17 cellular contexts compared by ENCODE assay signal in the genomic region with DNA sequence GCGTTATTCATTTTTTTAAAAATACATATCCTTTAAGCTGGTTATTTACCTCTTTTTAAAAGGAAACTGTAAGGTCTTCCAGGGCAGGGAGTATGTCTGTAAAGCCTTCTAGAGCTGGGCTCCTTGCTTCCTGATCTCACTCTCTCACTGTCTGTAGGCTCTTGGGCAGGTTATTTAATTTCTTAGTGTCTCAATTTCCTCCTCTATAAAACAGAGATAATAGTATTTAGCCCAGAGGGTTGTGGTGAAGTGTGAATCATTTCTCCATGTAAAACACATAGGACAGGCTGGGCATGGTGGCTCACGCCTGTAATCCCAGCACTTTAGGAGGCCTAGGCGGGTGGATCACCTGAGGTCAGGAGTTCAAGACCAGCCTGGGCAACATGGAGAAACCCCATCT.
"Had no signal": no experiment of that assay in that cellular context is flagged by ENCODE, and none has a peak within 500 bp of the region (broad histone marks: within the 10 kb centered on the region; RNA-seq: fewer than 3 reads in every experiment).

No MANE protein-coding gene starts in this region.

- H3K36me3 Mint-ChIP-seq: activated naive CD4-positive, alpha-beta T cell treated with anti-CD3 and anti-CD28 coated beads, Interleukin-2, amount 10 ng/mL, durations not matched to agents 7 days and 5 days; activated naive CD4-positive, alpha-beta T cell treated with anti-CD3 and anti-CD28 coated beads, Interleukin-2, amount 50 U/mL, for 72 hours; activated naive CD8-positive, alpha-beta T cell treated with anti-CD3 and anti-CD28 coated beads, Interleukin-2, amount 10 ng/mL, durations not matched to agents 7 days and 5 days; WTC11 had no signal

- H3K27ac Mint-ChIP-seq: activated CD8-positive, alpha-beta T cell treated with anti-CD3 and anti-CD28 coated beads for 36 hours; activated naive CD4-positive, alpha-beta T cell treated with anti-CD3 and anti-CD28 coated beads, Interleukin-2, amount 10 ng/mL, durations not matched to agents 7 days and 5 days; activated naive CD4-positive, alpha-beta T cell treated with anti-CD3 and anti-CD28 coated beads, Interleukin-2, amount 50 U/mL, for 72 hours; activated naive CD8-positive, alpha-beta T cell treated with anti-CD3 and anti-CD28 coated beads, Interleukin-2, amount 10 ng/mL, durations not matched to agents 7 days and 5 days; activated T-helper 1 cell treated with anti-CD3 and anti-CD28 coated beads, Interleukin-12 subunit alpha, Interleukin-12 subunit beta, Interleukin-2, Interleukin-4 antibody, amounts not matched to agents 30 ng/mL and 10 ng/mL and 1 ng/mL, durations not matched to agents 14 hours and 24 hours and 36 hours; activated T-helper 2 cell treated with anti-CD3 and anti-CD28 coated beads, Interferon-gamma antibody, Interleukin-2, Interleukin-4, amounts not matched to agents 10 μg/mL and 5 μg/mL and 100 μg/mL, durations not matched to agents 14 hours and 24 hours and 36 hours; WTC11 had no signal

- H3K9me3 ChIP-seq: ascending aorta had no signal

- H3K9me3 Mint-ChIP-seq: activated CD8-positive, alpha-beta T cell treated with anti-CD3 and anti-CD28 coated beads for 36 hours; activated naive CD4-positive, alpha-beta T cell treated with anti-CD3 and anti-CD28 coated beads, Interleukin-2, amount 10 ng/mL, durations not matched to agents 7 days and 5 days; activated naive CD8-positive, alpha-beta T cell treated with anti-CD3 and anti-CD28 coated beads, Interleukin-2, amount 10 ng/mL, durations not matched to agents 7 days and 5 days; activated T-helper 1 cell treated with anti-CD3 and anti-CD28 coated beads, Interleukin-12 subunit alpha, Interleukin-12 subunit beta, Interleukin-2, Interleukin-4 antibody, amounts not matched to agents 30 ng/mL and 10 ng/mL and 1 ng/mL, durations not matched to agents 14 hours and 24 hours and 36 hours; activated T-helper 2 cell treated with anti-CD3 and anti-CD28 coated beads, Interferon-gamma antibody, Interleukin-2, Interleukin-4, amounts not matched to agents 10 μg/mL and 5 μg/mL and 100 μg/mL, durations not matched to agents 14 hours and 24 hours and 36 hours; central memory CD8-positive, alpha-beta T cell; effector memory CD8-positive, alpha-beta T cell had no signal

- H3K36me3 ChIP-seq: ascending aorta, brain microvascular endothelial cell, esophagus squamous epithelium had no signal

- H3K4me3 ChIP-seq: ascending aorta, esophagus squamous epithelium had no signal

- DNase-seq: cortex of kidney had no signal

- H3K27me3 Mint-ChIP-seq: activated CD8-positive, alpha-beta T cell treated with anti-CD3 and anti-CD28 coated beads for 36 hours; activated naive CD4-positive, alpha-beta T cell treated with anti-CD3 and anti-CD28 coated beads, Interleukin-2, amount 10 ng/mL, durations not matched to agents 7 days and 5 days; activated naive CD8-positive, alpha-beta T cell treated with anti-CD3 and anti-CD28 coated beads, Interleukin-2, amount 10 ng/mL, durations not matched to agents 7 days and 5 days; central memory CD8-positive, alpha-beta T cell had no signal

- H3K4me3 Mint-ChIP-seq: activated CD8-positive, alpha-beta T cell treated with anti-CD3 and anti-CD28 coated beads for 36 hours; activated naive CD4-positive, alpha-beta T cell treated with anti-CD3 and anti-CD28 coated beads, Interleukin-2, amount 10 ng/mL, durations not matched to agents 7 days and 5 days; activated naive CD8-positive, alpha-beta T cell treated with anti-CD3 and anti-CD28 coated beads, Interleukin-2, amount 10 ng/mL, durations not matched to agents 7 days and 5 days; activated T-cell treated with anti-CD3 and anti-CD28 coated beads, Interleukin-2, amount 50 U/mL, for 4 hours; activated T-helper 1 cell treated with anti-CD3 and anti-CD28 coated beads, Interleukin-12 subunit alpha, Interleukin-12 subunit beta, Interleukin-2, Interleukin-4 antibody, amounts not matched to agents 30 ng/mL and 10 ng/mL and 1 ng/mL, durations not matched to agents 14 hours and 24 hours and 36 hours; central memory CD8-positive, alpha-beta T cell; effector memory CD8-positive, alpha-beta T cell; WTC11 had no signal

- FAIRE-seq: bronchial epithelial cell, colon, frontal cortex had no signal

- H3K27me3 ChIP-seq: ascending aorta, brain microvascular endothelial cell, esophagus squamous epithelium had no signal

- H3K27ac ChIP-seq: ascending aorta, brain microvascular endothelial cell had no signal
